In the genomic region with DNA sequence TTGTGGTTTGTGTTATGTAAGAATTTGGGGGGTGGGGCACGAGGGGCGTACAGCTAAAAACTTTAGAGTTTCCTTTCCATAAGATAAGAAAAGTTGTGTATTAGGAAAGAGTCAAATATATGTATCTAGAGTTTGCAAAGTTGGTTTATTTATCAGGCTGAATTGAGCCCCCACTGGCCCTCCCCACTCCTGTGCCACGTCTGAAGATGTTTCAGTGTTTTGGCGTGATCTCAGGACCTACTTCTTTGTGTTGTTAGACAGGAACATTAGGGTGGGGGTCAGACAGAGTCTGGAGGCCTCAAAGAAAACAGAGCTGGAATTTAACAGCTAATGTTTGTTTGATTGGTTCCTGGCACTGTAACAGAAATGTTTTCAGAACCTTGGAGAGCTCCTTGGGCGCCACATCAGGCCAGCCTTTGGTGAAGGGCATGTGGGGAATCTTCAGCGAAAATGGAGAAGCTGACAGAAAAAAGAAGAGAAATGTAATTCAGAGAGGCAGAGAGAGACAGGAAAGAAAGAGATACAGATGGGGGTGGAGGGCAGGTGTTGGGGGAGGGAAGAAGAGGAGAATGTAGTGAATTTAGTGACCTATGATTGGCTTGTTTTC, we compare ENCODE assay signal across 1 cellular context.
A peak's percentile ranks its signal among the peaks of the same experiment; 100 is the strongest.
TF ChIP-seq lines count a peak whose summit lies in the region.

No MANE protein-coding gene starts in this region.

TF ChIP-seq in HepG2, 621 proteins besides CTCF, POLR2A, EP300 and RAD21 (continued from another document and continues in another):
- TF ChIP-seq SRSF4 (IDR thresholded peaks at IDR 0.05; ENCODE audit: low read depth, low read length, poor library complexity, severe bottlenecking) (no peak), PRDM4 (CRISPR knock-in tag; IDR thresholded peaks at IDR 0.05; ENCODE audit: borderline replicate concordance) (peak; percentile 94; the same call in 1 of the 2 replicates), ATF2 (CRISPR knock-in tag; IDR thresholded peaks at IDR 0.05) (peak; percentile 83; the same call in 1 of the 2 replicates), ZNF431 (CRISPR knock-in tag; IDR thresholded peaks at IDR 0.05; ENCODE audit: borderline replicate concordance, low read depth) (0 out of 2 replicates have a peak, but pooled peaks have one; percentile 35), TSC22D2 (CRISPR knock-in tag; IDR thresholded peaks at IDR 0.05; ENCODE audit: borderline replicate concordance) (peak; percentile 98), ATAD3A (CRISPR knock-in tag; IDR thresholded peaks at IDR 0.05) (peak; percentile 78; the same call in 1 of the 2 replicates), ZNF30 (CRISPR knock-in tag; IDR thresholded peaks at IDR 0.05) (no peak), ZNF333 (CRISPR knock-in tag; IDR thresholded peaks at IDR 0.05; ENCODE audit: borderline replicate concordance) (0 out of 2 replicates have a peak, but pooled peaks have one; percentile 37), MYC (CRISPR knock-in tag; IDR thresholded peaks at IDR 0.05; ENCODE audit: borderline replicate concordance) (no peak), ZNF781 (CRISPR knock-in tag; IDR thresholded peaks at IDR 0.05; ENCODE audit: borderline replicate concordance, not compliant biosample characterization) (peak; percentile 96), SPEN (CRISPR knock-in tag; IDR thresholded peaks at IDR 0.05; ENCODE audit: low read depth) (no peak), EED (CRISPR knock-in tag; IDR thresholded peaks at IDR 0.05) (no peak; the same call in 1 of the 2 replicates), HCFC1 (IDR thresholded peaks at IDR 0.05; ENCODE audit: low read depth, low read length) (no peak), ZNF350 (CRISPR knock-in tag; IDR thresholded peaks at IDR 0.05; ENCODE audit: borderline replicate concordance, low read depth) (peak; percentile 67), ZNF451 (CRISPR knock-in tag; IDR thresholded peaks at IDR 0.05) (no peak), ZNF740 (CRISPR knock-in tag; IDR thresholded peaks at IDR 0.05) (peak; percentile 59; the same call in 1 of the 2 replicates), ZNF614 (CRISPR knock-in tag; IDR thresholded peaks at IDR 0.05; ENCODE audit: borderline replicate concordance) (peak; percentile 92), HNF1A (IDR thresholded peaks at IDR 0.05; ENCODE audit: low read depth) (no peak), HNF1A (CRISPR knock-in tag; IDR thresholded peaks at IDR 0.05; ENCODE audit: borderline replicate concordance) (no peak), NFE2L2 (IDR thresholded peaks at IDR 0.05; ENCODE audit: low read length) (no peak), CEBPG (CRISPR knock-in tag; IDR thresholded peaks at IDR 0.05) (peak; percentile 31; the same call in 1 of the 2 replicates), TMF1 (CRISPR knock-in tag; IDR thresholded peaks at IDR 0.05; ENCODE audit: low read depth) (peak; percentile 87; the same call in 1 of the 2 replicates), MLLT10 (CRISPR knock-in tag; IDR thresholded peaks at IDR 0.05) (no peak), IKZF5 (CRISPR knock-in tag; IDR thresholded peaks at IDR 0.05) (peak; percentile 91), ZBTB7A (CRISPR knock-in tag; IDR thresholded peaks at IDR 0.05) (no peak), ZNF720 (CRISPR knock-in tag; IDR thresholded peaks at IDR 0.05) (no peak), SMAD9 (CRISPR knock-in tag; IDR thresholded peaks at IDR 0.05) (no peak; the same call in 1 of the 2 replicates)
- TF ChIP-seq, protein P1, sequence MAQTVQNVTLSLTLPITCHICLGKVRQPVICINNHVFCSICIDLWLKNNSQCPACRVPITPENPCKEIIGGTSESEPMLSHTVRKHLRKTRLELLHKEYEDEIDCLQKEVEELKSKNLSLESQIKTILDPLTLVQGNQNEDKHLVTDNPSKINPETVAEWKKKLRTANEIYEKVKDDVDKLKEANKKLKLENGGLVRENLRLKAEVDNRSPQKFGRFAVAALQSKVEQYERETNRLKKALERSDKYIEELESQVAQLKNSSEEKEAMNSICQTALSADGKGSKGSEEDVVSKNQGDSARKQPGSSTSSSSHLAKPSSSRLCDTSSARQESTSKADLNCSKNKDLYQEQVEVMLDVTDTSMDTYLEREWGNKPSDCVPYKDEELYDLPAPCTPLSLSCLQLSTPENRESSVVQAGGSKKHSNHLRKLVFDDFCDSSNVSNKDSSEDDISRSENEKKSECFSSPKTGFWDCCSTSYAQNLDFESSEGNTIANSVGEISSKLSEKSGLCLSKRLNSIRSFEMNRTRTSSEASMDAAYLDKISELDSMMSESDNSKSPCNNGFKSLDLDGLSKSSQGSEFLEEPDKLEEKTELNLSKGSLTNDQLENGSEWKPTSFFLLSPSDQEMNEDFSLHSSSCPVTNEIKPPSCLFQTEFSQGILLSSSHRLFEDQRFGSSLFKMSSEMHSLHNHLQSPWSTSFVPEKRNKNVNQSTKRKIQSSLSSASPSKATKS (CRISPR knock-in tag; IDR thresholded peaks at IDR 0.05) = no peak
- TF ChIP-seq, protein P2, sequence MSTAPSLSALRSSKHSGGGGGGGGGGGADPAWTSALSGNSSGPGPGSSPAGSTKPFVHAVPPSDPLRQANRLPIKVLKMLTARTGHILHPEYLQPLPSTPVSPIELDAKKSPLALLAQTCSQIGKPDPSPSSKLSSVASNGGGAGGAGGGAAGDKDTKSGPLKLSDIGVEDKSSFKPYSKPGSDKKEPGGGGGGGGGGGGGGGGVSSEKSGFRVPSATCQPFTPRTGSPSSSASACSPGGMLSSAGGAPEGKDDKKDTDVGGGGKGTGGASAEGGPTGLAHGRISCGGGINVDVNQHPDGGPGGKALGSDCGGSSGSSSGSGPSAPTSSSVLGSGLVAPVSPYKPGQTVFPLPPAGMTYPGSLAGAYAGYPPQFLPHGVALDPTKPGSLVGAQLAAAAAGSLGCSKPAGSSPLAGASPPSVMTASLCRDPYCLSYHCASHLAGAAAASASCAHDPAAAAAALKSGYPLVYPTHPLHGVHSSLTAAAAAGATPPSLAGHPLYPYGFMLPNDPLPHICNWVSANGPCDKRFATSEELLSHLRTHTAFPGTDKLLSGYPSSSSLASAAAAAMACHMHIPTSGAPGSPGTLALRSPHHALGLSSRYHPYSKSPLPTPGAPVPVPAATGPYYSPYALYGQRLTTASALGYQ (CRISPR knock-in tag; IDR thresholded peaks at IDR 0.05) = peak; percentile 69
- TF ChIP-seq, protein P3, sequence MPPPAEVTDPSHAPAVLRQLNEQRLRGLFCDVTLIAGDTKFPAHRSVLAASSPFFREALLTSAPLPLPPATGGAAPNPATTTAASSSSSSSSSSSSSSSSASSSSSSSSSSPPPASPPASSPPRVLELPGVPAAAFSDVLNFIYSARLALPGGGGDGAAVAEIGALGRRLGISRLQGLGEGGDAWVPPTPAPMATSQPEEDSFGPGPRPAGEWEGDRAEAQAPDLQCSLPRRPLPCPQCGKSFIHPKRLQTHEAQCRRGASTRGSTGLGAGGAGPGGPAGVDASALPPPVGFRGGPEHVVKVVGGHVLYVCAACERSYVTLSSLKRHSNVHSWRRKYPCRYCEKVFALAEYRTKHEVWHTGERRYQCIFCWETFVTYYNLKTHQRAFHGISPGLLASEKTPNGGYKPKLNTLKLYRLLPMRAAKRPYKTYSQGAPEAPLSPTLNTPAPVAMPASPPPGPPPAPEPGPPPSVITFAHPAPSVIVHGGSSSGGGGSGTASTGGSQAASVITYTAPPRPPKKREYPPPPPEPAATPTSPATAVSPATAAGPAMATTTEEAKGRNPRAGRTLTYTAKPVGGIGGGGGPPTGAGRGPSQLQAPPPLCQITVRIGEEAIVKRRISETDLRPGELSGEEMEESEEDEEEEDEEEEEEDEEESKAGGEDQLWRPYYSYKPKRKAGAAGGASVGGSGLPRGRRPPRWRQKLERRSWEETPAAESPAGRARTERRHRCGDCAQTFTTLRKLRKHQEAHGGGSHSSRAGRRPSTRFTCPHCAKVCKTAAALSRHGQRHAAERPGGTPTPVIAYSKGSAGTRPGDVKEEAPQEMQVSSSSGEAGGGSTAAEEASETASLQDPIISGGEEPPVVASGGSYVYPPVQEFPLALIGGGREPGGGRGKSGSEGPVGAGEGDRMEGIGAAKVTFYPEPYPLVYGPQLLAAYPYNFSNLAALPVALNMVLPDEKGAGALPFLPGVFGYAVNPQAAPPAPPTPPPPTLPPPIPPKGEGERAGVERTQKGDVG (CRISPR knock-in tag; IDR thresholded peaks at IDR 0.05; ENCODE audit: borderline replicate concordance) = no peak
- TF ChIP-seq, protein P4, sequence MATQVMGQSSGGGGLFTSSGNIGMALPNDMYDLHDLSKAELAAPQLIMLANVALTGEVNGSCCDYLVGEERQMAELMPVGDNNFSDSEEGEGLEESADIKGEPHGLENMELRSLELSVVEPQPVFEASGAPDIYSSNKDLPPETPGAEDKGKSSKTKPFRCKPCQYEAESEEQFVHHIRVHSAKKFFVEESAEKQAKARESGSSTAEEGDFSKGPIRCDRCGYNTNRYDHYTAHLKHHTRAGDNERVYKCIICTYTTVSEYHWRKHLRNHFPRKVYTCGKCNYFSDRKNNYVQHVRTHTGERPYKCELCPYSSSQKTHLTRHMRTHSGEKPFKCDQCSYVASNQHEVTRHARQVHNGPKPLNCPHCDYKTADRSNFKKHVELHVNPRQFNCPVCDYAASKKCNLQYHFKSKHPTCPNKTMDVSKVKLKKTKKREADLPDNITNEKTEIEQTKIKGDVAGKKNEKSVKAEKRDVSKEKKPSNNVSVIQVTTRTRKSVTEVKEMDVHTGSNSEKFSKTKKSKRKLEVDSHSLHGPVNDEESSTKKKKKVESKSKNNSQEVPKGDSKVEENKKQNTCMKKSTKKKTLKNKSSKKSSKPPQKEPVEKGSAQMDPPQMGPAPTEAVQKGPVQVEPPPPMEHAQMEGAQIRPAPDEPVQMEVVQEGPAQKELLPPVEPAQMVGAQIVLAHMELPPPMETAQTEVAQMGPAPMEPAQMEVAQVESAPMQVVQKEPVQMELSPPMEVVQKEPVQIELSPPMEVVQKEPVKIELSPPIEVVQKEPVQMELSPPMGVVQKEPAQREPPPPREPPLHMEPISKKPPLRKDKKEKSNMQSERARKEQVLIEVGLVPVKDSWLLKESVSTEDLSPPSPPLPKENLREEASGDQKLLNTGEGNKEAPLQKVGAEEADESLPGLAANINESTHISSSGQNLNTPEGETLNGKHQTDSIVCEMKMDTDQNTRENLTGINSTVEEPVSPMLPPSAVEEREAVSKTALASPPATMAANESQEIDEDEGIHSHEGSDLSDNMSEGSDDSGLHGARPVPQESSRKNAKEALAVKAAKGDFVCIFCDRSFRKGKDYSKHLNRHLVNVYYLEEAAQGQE (IDR thresholded peaks at IDR 0.05; ENCODE audit: borderline replicate concordance in 1 of 2, low read depth in 1 of 2, low read length in 2 of 2) = peak; percentile 86 to 100
